9 cellular contexts compared by ENCODE assay signal in the genomic region with DNA sequence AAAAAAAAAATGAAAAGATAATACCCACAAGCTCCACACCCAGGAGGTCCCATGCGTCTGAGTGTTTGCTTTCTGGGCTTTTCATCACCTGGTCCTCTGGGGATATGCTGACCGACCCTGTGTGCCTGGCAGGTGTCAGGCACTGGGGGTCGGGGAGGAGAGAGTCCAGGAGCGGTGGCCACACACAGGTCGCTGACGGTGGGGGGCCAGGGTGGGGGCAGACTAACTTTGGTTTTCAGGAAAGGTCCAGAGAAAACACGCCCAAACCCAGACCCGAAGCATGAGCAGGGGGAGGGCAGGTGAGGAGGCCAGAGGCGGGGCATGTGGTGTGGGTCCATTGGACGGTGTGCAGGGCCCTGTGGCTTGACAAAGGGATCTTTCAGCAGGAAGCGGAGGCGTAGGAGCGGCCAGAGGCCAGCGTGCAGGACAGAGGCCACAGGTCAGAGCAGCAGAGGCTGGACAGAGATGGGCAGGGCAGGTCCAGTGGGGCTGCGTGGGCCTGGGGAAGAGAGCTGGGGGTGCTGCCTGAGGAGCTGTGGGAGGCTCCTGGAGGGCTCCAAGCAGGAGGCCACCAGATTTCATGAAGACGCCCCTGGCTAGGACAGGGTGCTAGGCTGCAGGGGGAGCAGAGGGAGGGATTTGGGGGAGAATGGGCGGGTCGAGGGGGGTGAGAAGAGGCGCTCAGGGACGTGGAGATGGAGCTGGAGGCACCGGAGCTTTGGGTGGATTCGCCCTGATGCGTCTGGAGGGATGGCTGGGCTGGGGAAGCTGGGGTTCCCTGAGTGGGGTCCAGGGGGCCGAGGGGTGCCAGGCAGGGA. TPM values are rescaled to one million over a fixed set of nuclear protein-coding genes. Genes with fewer than 3 reads are reported as not detected.
DNase-seq lines count a peak whose midpoint lies in the region; FAIRE-seq and TF ChIP-seq lines count a peak whose summit lies in the region.
"Had no signal": no experiment of that assay in that cellular context is flagged by ENCODE, and none has a peak within 500 bp of the region (broad histone marks: within the 10 kb centered on the region; RNA-seq: fewer than 3 reads in every experiment).

No MANE protein-coding gene starts in this region.

- TF ChIP-seq CTCF in PC-9 (conservative IDR thresholded peaks at IDR 0.05) (no peak), keratinocyte (optimal IDR thresholded peaks at IDR 0.05 in 1 of 3, IDR thresholded peaks at IDR 0.05 in 1 of 3, conservative IDR thresholded peaks at IDR 0.05 in 1 of 3; ENCODE audit: extremely low read depth in 1 of 3, insufficient read depth in 2 of 3, low read length in 3 of 3) (no peak)

- H3F3A ChIP-seq in PC-9 (ENCODE audit: insufficient read depth, low read depth), result peaks cover 25% of the 10 kb centered on the region; the same call in 1 of the 2 replicates

- intact Hi-C loops in PC-9 (cut with micrococcal nuclease; ENCODE audit: unreplicated experiment), result no loop called here

- H3K27ac ChIP-seq in PC-9 (no peak overlapping the region), keratinocyte (ENCODE audit: control insufficient read depth, insufficient read depth, low read length) (no peak overlapping the region)
- H3K27ac ChIP-seq: SJSA1, vagina had no signal

- FAIRE-seq in keratinocyte (lab: Jason Lieb, UNC), result no peak

- H2AFZ ChIP-seq in PC-9, result no peak overlapping the region; the same call in 1 of the 2 replicates
- no peak overlapping the region for H2AFZ ChIP-seq in keratinocyte (ENCODE audit: control insufficient read depth, low read length)

- H4K20me1 ChIP-seq in PC-9 (ENCODE audit: insufficient read depth), result no peaks in the 10 kb centered on the region; the same call in 1 of the 2 replicates
- peaks cover 22% of the 10 kb centered on the region for H4K20me1 ChIP-seq in keratinocyte (ENCODE audit: control insufficient read depth, extremely low read depth, insufficient read depth, low read length)

- H3K4me1 ChIP-seq in PC-9 (replicated peaks; ENCODE audit: insufficient read depth) (peaks cover 25% of the 10 kb centered on the region), keratinocyte (ENCODE audit: control insufficient read depth, extremely low read depth, insufficient read depth, low read length) (peaks cover 11% of the 10 kb centered on the region)

- H3K9ac ChIP-seq in keratinocyte (ENCODE audit: control insufficient read depth, extremely low read depth, insufficient read depth, low read length), result no peak overlapping the region

- H3K9me3 ChIP-seq in PC-9 (ENCODE audit: insufficient read depth, low read depth), result no peaks in the 10 kb centered on the region
- H3K9me3 ChIP-seq in keratinocyte (ENCODE audit: control insufficient read depth, low read depth, low read length), result no peaks in the 10 kb centered on the region
- H3K9me3 ChIP-seq: SJSA1, vagina had no signal

- H3K79me2 ChIP-seq in PC-9 (ENCODE audit: low read depth) (no peaks in the 10 kb centered on the region), keratinocyte (ENCODE audit: control insufficient read depth, insufficient read depth, low read length) (no peaks in the 10 kb centered on the region)

- H3K4me3 ChIP-seq in PC-9 (peak overlapping the region; percentile 79), keratinocyte (ENCODE audit: control insufficient read depth in 2 of 3, extremely low read depth in 1 of 3, insufficient read depth in 2 of 3, low read depth in 1 of 3, low read length in 3 of 3) (no peak overlapping the region)

- H3K4me2 ChIP-seq in PC-9 (peak overlapping the region; percentile 96), keratinocyte (ENCODE audit: control insufficient read depth, extremely low read depth, insufficient read depth, low read depth, low read length) (peak overlapping the region; percentile 82)

- BruUV-seq in PC-9 (replicated peaks; lab: Mats Ljungman, UMichigan), result no TSS peak

- POLR2A ChIA-PET in PC-9 (lab: Charles Lee; ENCODE audit: unreplicated experiment), result no interaction called here

- H3K9me2 ChIP-seq in PC-9 (ENCODE audit: insufficient read depth), result no peaks in the 10 kb centered on the region

- dilution Hi-C loops in keratinocyte (cut with MboI; ENCODE audit: extremely low pct_ligation_motif_present, low sequenced_read_pairs), result no loop called here

- peak; percentile 50 for DNase-seq in COLO829 (ENCODE audit: low spot score)
- DNase-seq in PC-9, result peak in 1 of 2 experiments; percentile 53
- DNase-seq in keratinocyte (ENCODE audit: low read depth, low spot score), result no peak
- no peak for DNase-seq in retina
- no peak for DNase-seq in UCSD-AML1 (lab: John Stamatoyannopoulos, UW; ENCODE audit: unreplicated experiment)
- DNase-seq in SIG-M5 treated with dmso at 0.1 percent for 504 hours (lab: John Stamatoyannopoulos, UW; ENCODE audit: unreplicated experiment), result no peak

- CTCF ChIA-PET in PC-9 (lab: Charles Lee), result interaction anchor here (0.6 to 0.7 kb wide), 2 partner anchors 21 to 44 kb away, joined by 3 to 4 read pairs; no protein-coding TSS in a partner anchor

- H3K27me3 ChIP-seq in PC-9 (ENCODE audit: insufficient read depth, low read depth) (no peaks in the 10 kb centered on the region), keratinocyte (ENCODE audit: control insufficient read depth, extremely low read depth, insufficient read depth, low read length) (peaks cover 29% of the 10 kb centered on the region)

- no peaks in the 10 kb centered on the region for H3K9me1 ChIP-seq in keratinocyte (ENCODE audit: control insufficient read depth, extremely low read depth, insufficient read depth, low read length)

- H3K36me3 ChIP-seq in PC-9 (ENCODE audit: low read depth) (no peaks in the 10 kb centered on the region), keratinocyte (ENCODE audit: control insufficient read depth in 2 of 2, extremely low read depth in 1 of 2, insufficient read depth in 2 of 2, low read length in 2 of 2) (peaks cover 15 to 17% of the 10 kb centered on the region in 2 experiments)
- H3K36me3 ChIP-seq: vagina had no signal

RNA-seq across cellular contexts. Expression of a gene that starts 15.8 kb away (rescaled TPM):
- total RNA-seq in PC-9 (2021), result 3.2 and 3.6 TPM in 2 replicates
- polyA plus RNA-seq in keratinocyte, result 0.22 to 0.45 TPM (median 0.32 TPM) in 3 replicates
- 3.1 TPM for polyA plus RNA-seq in keratinocyte (2011; ENCODE audit: low read depth)
- 0.27 and 0.56 TPM in 2 replicates for polyA plus RNA-seq in keratinocyte (2011; cell fraction: cytosol; rRNA removed)
- 0.90 and 0.99 TPM in 2 replicates for polyA plus RNA-seq in keratinocyte (2011; cell fraction: nucleus; rRNA removed)
- 0.29 and 19.8 TPM in 2 replicates for polyA plus RNA-seq in keratinocyte (2012; ENCODE audit: low replicate concordance)
- polyA minus RNA-seq in keratinocyte, result 0.56 TPM in 1 of 3 replicates, not detected in the others
- not detected for polyA minus RNA-seq in keratinocyte (2011; cell fraction: cytosol; rRNA and poly(A)+ RNA removed)
- 1.2 and 1.8 TPM in 2 replicates for polyA minus RNA-seq in keratinocyte (2011; cell fraction: nucleus; rRNA and poly(A)+ RNA removed)
- total RNA-seq: pulmonary artery endothelial cell, SJSA1 had no signal

RNA-seq across cellular contexts. Expression of a gene that starts 38.4 kb away (rescaled TPM):
- 278 and 381 TPM in 2 replicates for total RNA-seq in PC-9 (2021)
- polyA plus RNA-seq in keratinocyte, result 72.4 to 128 TPM (median 115 TPM) in 3 replicates
- polyA plus RNA-seq in keratinocyte (2011; ENCODE audit: low read depth), result 39.1 TPM
- 16.3 and 42.4 TPM in 2 replicates for polyA plus RNA-seq in keratinocyte (2011; cell fraction: cytosol; rRNA removed)
- 502 and 631 TPM in 2 replicates for polyA plus RNA-seq in keratinocyte (2011; cell fraction: nucleus; rRNA removed)
- 81.1 and 250 TPM in 2 replicates for polyA plus RNA-seq in keratinocyte (2012; ENCODE audit: low replicate concordance)
- 138 to 307 TPM (median 166 TPM) in 3 replicates for polyA minus RNA-seq in keratinocyte
- 279 TPM for polyA minus RNA-seq in keratinocyte (2011; cell fraction: cytosol; rRNA and poly(A)+ RNA removed)
- polyA minus RNA-seq in keratinocyte (2011; cell fraction: nucleus; rRNA and poly(A)+ RNA removed), result 641 and 796 TPM in 2 replicates

RNA-seq across cellular contexts. Expression of a gene that starts 45.0 kb away (rescaled TPM):
- total RNA-seq in PC-9 (2021), result 20.9 and 37.7 TPM in 2 replicates
- polyA plus RNA-seq in keratinocyte, result 222 to 711 TPM (median 246 TPM) in 3 replicates
- 26.1 TPM for polyA plus RNA-seq in keratinocyte (2011; ENCODE audit: low read depth)
- 145 and 468 TPM in 2 replicates for polyA plus RNA-seq in keratinocyte (2011; cell fraction: cytosol; rRNA removed)
- 104 and 161 TPM in 2 replicates for polyA plus RNA-seq in keratinocyte (2011; cell fraction: nucleus; rRNA removed)
- polyA plus RNA-seq in keratinocyte (2012; ENCODE audit: low replicate concordance), result 16.6 and 445 TPM in 2 replicates
- 93.8 to 242 TPM (median 129 TPM) in 3 replicates for polyA minus RNA-seq in keratinocyte
- polyA minus RNA-seq in keratinocyte (2011; cell fraction: cytosol; rRNA and poly(A)+ RNA removed), result 327 TPM
- polyA minus RNA-seq in keratinocyte (2011; cell fraction: nucleus; rRNA and poly(A)+ RNA removed), result 62.5 and 82.8 TPM in 2 replicates

RNA-seq across cellular contexts. Expression of a gene that starts 57.6 kb away (rescaled TPM):
- total RNA-seq in PC-9 (2021), result 26.6 and 31.1 TPM in 2 replicates
- 6.1 to 8.8 TPM (median 8.0 TPM) in 3 replicates for polyA plus RNA-seq in keratinocyte
- 3.2 TPM for polyA plus RNA-seq in keratinocyte (2011; ENCODE audit: low read depth)
- 3.5 and 10.1 TPM in 2 replicates for polyA plus RNA-seq in keratinocyte (2011; cell fraction: cytosol; rRNA removed)
- polyA plus RNA-seq in keratinocyte (2011; cell fraction: nucleus; rRNA removed), result 19.2 and 30.8 TPM in 2 replicates
- polyA plus RNA-seq in keratinocyte (2012; ENCODE audit: low replicate concordance), result 9.8 and 11.1 TPM in 2 replicates
- 2.4 to 4.1 TPM (median 3.7 TPM) in 3 replicates for polyA minus RNA-seq in keratinocyte
- polyA minus RNA-seq in keratinocyte (2011; cell fraction: cytosol; rRNA and poly(A)+ RNA removed), result 8.4 TPM
- 9.0 and 9.5 TPM in 2 replicates for polyA minus RNA-seq in keratinocyte (2011; cell fraction: nucleus; rRNA and poly(A)+ RNA removed)

RNA-seq across cellular contexts. Expression of a gene that starts 58.4 kb away (rescaled TPM):
- 19.2 and 41.8 TPM in 2 replicates for total RNA-seq in PC-9 (2021)
- 3.0 to 14.7 TPM (median 3.1 TPM) in 3 replicates for polyA plus RNA-seq in keratinocyte
- polyA plus RNA-seq in keratinocyte (2011; ENCODE audit: low read depth), result 9.0 TPM
- 4.3 and 19.7 TPM in 2 replicates for polyA plus RNA-seq in keratinocyte (2011; cell fraction: cytosol; rRNA removed)
- polyA plus RNA-seq in keratinocyte (2011; cell fraction: nucleus; rRNA removed), result 35.8 and 69.8 TPM in 2 replicates
- polyA plus RNA-seq in keratinocyte (2012; ENCODE audit: low replicate concordance), result 4.7 and 19.6 TPM in 2 replicates
- 0.35 to 0.79 TPM (median 0.76 TPM) in 3 replicates for polyA minus RNA-seq in keratinocyte
- polyA minus RNA-seq in keratinocyte (2011; cell fraction: cytosol; rRNA and poly(A)+ RNA removed), result 22.4 TPM
- polyA minus RNA-seq in keratinocyte (2011; cell fraction: nucleus; rRNA and poly(A)+ RNA removed), result 5.4 and 11.4 TPM in 2 replicates
